In the genomic region with DNA sequence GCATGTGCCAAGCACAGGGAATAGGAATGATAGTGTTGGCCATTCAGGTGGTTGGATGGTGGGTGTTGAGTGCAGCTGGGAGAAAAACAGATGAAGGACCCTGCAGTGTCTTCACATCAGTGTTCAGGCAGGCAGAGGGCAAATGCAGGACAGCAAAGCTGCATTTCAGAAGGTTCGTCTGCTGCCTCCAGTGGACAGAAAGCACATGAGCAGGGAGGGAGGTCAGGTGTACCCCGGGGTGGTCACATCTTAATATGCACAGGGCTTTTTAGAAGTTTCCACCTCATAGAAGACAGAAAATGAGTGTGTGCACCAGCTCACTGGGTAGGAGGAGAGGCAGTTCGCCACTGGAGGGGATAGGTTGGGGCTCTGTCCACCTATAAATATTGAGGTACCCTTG, we compare ENCODE assay signal across 19 cellular contexts.
DNase-seq lines count a peak whose midpoint lies in the region; ATAC-seq and TF ChIP-seq lines count a peak whose summit lies in the region.
"Had no signal": no experiment of that assay in that cellular context is flagged by ENCODE, and none has a peak within 500 bp of the region (broad histone marks: within the 10 kb centered on the region; RNA-seq: fewer than 3 reads in every experiment).

No MANE protein-coding gene starts in this region.

- DNase-seq in BE2C: no peak
- peak; percentile 20 for DNase-seq in glutamatergic neuron
- DNase-seq in body of pancreas: no peak
- no peak for DNase-seq in germinal center (ENCODE audit: low spot score)
- no peak for DNase-seq in NCI-H1436 (lab: John Stamatoyannopoulos, UW)
- DNase-seq: activated CD4-positive, alpha-beta T cell treated with anti-CD3 and anti-CD28 coated beads, Interleukin-2, amount 50 U/mL, for 4 hours; activated naive CD8-positive, alpha-beta T cell treated with anti-CD3 and anti-CD28 coated beads, Interleukin-2, amount 50 U/mL, for 24 hours; activated T-cell treated with anti-CD3 and anti-CD28 coated beads, Interleukin-2, amount 50 U/mL, for 72 hours; NCI-H2171 treated with DMSO at 0.1 percent for 48 hours; NK-92 treated with Interleukin-12 subunit alpha and Interleukin-12 subunit beta, amount 100 ng/mL, for 24 hours; nucleus accumbens; SJCRH30; small intestine; stimulated activated naive B cell treated with anti-CD40 and anti-IgM and Interleukin-4, amounts not matched to agents 10 μg/mL and 1 μg/mL and 100 μg/mL, for 72 hours; trophoblast cell had no signal

- WGBS in body of pancreas, 2 donors: 51 to 68% methylated on average over 3 of the region's 3 CpGs

- H3K27me3 ChIP-seq in BE2C (no peaks in the 10 kb centered on the region; the same call in none of the 2 replicates), OCI-LY3 (ENCODE audit: low read depth, low read length) (peaks cover 40% of the 10 kb centered on the region), body of pancreas (peaks cover 0 to 5% of the 10 kb centered on the region in 2 donors)
- H3K27me3 ChIP-seq: SJCRH30 had no signal

- H3K4me1 ChIP-seq in BE2C: no peaks in the 10 kb centered on the region
- no peaks in the 10 kb centered on the region for H3K4me1 ChIP-seq in OCI-LY3 (ENCODE audit: low read length)
- no peaks in the 10 kb centered on the region for H3K4me1 ChIP-seq in body of pancreas
- H3K4me1 ChIP-seq: SJCRH30 had no signal

- no peak overlapping the region for H3K4me2 ChIP-seq in OCI-LY3 (ENCODE audit: low read length)

- TF ChIP-seq CTCF in BE2C (IDR thresholded peaks at IDR 0.05; ENCODE audit: low read depth, low read length): peak; percentile 34
- TF ChIP-seq CTCF in GM12875 (IDR thresholded peaks at IDR 0.05; ENCODE audit: borderline replicate concordance, insufficient read depth, low read depth, low read length): peak; percentile 42; the same call in 1 of the 2 replicates
- TF ChIP-seq CTCF in OCI-LY3 (IDR thresholded peaks at IDR 0.05; ENCODE audit: low read depth, low read length): peak; percentile 30
- TF ChIP-seq CTCF in glutamatergic neuron (IDR thresholded peaks at IDR 0.05; ENCODE audit: partially characterized antibody, unreplicated experiment): peak; percentile 49
- TF ChIP-seq CTCF in body of pancreas (IDR thresholded peaks at IDR 0.05): no peak

- H3K36me3 Mint-ChIP-seq in glutamatergic neuron (ENCODE audit: unreplicated experiment): no peaks in the 10 kb centered on the region
- H3K36me3 Mint-ChIP-seq: stimulated activated naive B cell treated with anti-CD40 and anti-IgM and Interleukin-4, amounts not matched to agents 10 μg/mL and 1 μg/mL and 100 μg/mL, for 72 hours had no signal

- H3K9me3 Mint-ChIP-seq in glutamatergic neuron (ENCODE audit: unreplicated experiment): no peaks in the 10 kb centered on the region
- H3K9me3 Mint-ChIP-seq: activated naive CD8-positive, alpha-beta T cell treated with anti-CD3 and anti-CD28 coated beads, Interleukin-2, amount 50 U/mL, for 24 hours; activated T-cell treated with anti-CD3 and anti-CD28 coated beads, Interleukin-2, amount 50 U/mL, for 72 hours; stimulated activated naive B cell treated with anti-CD40 and anti-IgM and Interleukin-4, amounts not matched to agents 10 μg/mL and 1 μg/mL and 100 μg/mL, for 72 hours had no signal

- H3K27ac ChIP-seq in OCI-LY3 (ENCODE audit: low read length): no peak overlapping the region
- no peak overlapping the region for H3K27ac ChIP-seq in body of pancreas
- H3K27ac ChIP-seq: SJCRH30 had no signal

- H3K4me1 Mint-ChIP-seq in glutamatergic neuron (ENCODE audit: low read depth, unreplicated experiment): no peaks in the 10 kb centered on the region
- H3K4me1 Mint-ChIP-seq: activated naive CD8-positive, alpha-beta T cell treated with anti-CD3 and anti-CD28 coated beads, Interleukin-2, amount 50 U/mL, for 24 hours; B cell; stimulated activated naive B cell treated with anti-CD40 and anti-IgM and Interleukin-4, amounts not matched to agents 10 μg/mL and 1 μg/mL and 100 μg/mL, for 72 hours had no signal

- H3K79me2 ChIP-seq in OCI-LY3 (ENCODE audit: low read length): no peaks in the 10 kb centered on the region

- no peak overlapping the region for H3K4me3 Mint-ChIP-seq in glutamatergic neuron (ENCODE audit: unreplicated experiment)
- H3K4me3 Mint-ChIP-seq: activated naive CD8-positive, alpha-beta T cell treated with anti-CD3 and anti-CD28 coated beads, Interleukin-2, amount 50 U/mL, for 24 hours; activated T-cell treated with anti-CD3 and anti-CD28 coated beads, Interleukin-2, amount 50 U/mL, for 72 hours; B cell; stimulated activated naive B cell treated with anti-CD40 and anti-IgM and Interleukin-4, amounts not matched to agents 10 μg/mL and 1 μg/mL and 100 μg/mL, for 72 hours had no signal

- intact Hi-C loops in body of pancreas (cut with DNase I): no loop called here

- no peak for TF ChIP-seq POLR2A in body of pancreas (IDR thresholded peaks at IDR 0.05)

- H4K20me1 ChIP-seq in OCI-LY3 (ENCODE audit: insufficient read depth, low read length): no peaks in the 10 kb centered on the region

- no peaks in the 10 kb centered on the region for H3K27me3 Mint-ChIP-seq in glutamatergic neuron (ENCODE audit: unreplicated experiment)

- H3K9ac ChIP-seq in OCI-LY3 (ENCODE audit: low read length): no peak overlapping the region

- H3K9me3 ChIP-seq in BE2C (no peaks in the 10 kb centered on the region), OCI-LY3 (ENCODE audit: insufficient read depth, low read length) (0 out of 2 replicates have a peak, but pooled peaks cover 3% of the 10 kb centered on the region), body of pancreas (peaks cover 0 to 4% (median 0%) of the 10 kb centered on the region in 3 donors)
- H3K9me3 ChIP-seq: SJCRH30 had no signal

- H3K36me3 ChIP-seq in BE2C (no peaks in the 10 kb centered on the region), OCI-LY3 (replicated peaks; ENCODE audit: low read depth, low read length) (no peaks in the 10 kb centered on the region), body of pancreas (replicated peaks in 1 of 2; ENCODE audit: insufficient read depth in 1 of 2, low read depth in 2 of 2) (no peaks in the 10 kb centered on the region)
- H3K36me3 ChIP-seq: SJCRH30 had no signal

- no peak overlapping the region for H2AFZ ChIP-seq in OCI-LY3 (ENCODE audit: low read depth, low read length)

- H3K4me3 ChIP-seq in BE2C (ENCODE audit: low read depth, low read length): no peak overlapping the region
- H3K4me3 ChIP-seq in GM12875 (ENCODE audit: low read depth, low read length): no peak overlapping the region
- no peak overlapping the region for H3K4me3 ChIP-seq in OCI-LY3 (ENCODE audit: low read length)
- no peak overlapping the region for H3K4me3 ChIP-seq in body of pancreas
- H3K4me3 ChIP-seq: SJCRH30 had no signal

- no peak for ATAC-seq in body of pancreas
- no peak for ATAC-seq in HG03159 (IDR thresholded peaks at IDR 0.05; ENCODE audit: unreplicated experiment)
- ATAC-seq: activated naive CD8-positive, alpha-beta T cell treated with anti-CD3 and anti-CD28 coated beads, Interleukin-2, amount 50 U/mL, for 24 hours; activated T-cell treated with anti-CD3 and anti-CD28 coated beads, Interleukin-2, amount 50 U/mL, for 72 hours had no signal

- H3K27ac Mint-ChIP-seq in glutamatergic neuron (ENCODE audit: unreplicated experiment): no peak overlapping the region
- H3K27ac Mint-ChIP-seq: activated naive CD8-positive, alpha-beta T cell treated with anti-CD3 and anti-CD28 coated beads, Interleukin-2, amount 50 U/mL, for 24 hours; activated T-cell treated with anti-CD3 and anti-CD28 coated beads, Interleukin-2, amount 50 U/mL, for 72 hours; B cell; stimulated activated naive B cell treated with anti-CD40 and anti-IgM and Interleukin-4, amounts not matched to agents 10 μg/mL and 1 μg/mL and 100 μg/mL, for 72 hours had no signal

Comparison
In these comparisons a context has a peak if more than half of its experiments do, and no peak if none do; other contexts are left out.
1. CTCF ChIP-seq: peak in BE2C (single experiment), GM12875 (single experiment), OCI-LY3 (single experiment) and glutamatergic neuron (single experiment); none in body of pancreas (0 of 7).